ENCODE assay signal across 8 cellular contexts in genomic region chr11:107591446-107592236, GRCh38. TPM values are rescaled to one million over a fixed set of nuclear protein-coding genes. Genes with fewer than 3 reads are reported as not detected.
DNase-seq lines count a peak whose midpoint lies in the region; ATAC-seq, FAIRE-seq and TF ChIP-seq lines count a peak whose summit lies in the region.

No MANE protein-coding gene starts in this region.

- RAD21 ChIA-PET in HCT116 (lab: Charles Lee; ENCODE audit: low non-redundant PET in 1 of 2, low total read pairs in 2 of 2, uncharacterized antibody in 2 of 2, unreplicated experiment in 2 of 2) = no interaction called here

- TF ChIP-seq EP300 in HepG2 (IDR thresholded peaks at IDR 0.05; ENCODE audit: low read depth in 2 of 2, low read length in 2 of 2) (no peak), HepG2 (CRISPR knock-in tag; IDR thresholded peaks at IDR 0.05; ENCODE audit: borderline replicate concordance) (no peak)

- DNase-seq in G401 (ENCODE audit: low spot score) = peak; percentile 55
- no peak for DNase-seq in HCT116 (ENCODE audit: low read depth, low spot score)
- DNase-seq in Peyer's patch = no peak
- no peak for DNase-seq in breast epithelium (ENCODE audit: low spot score in 2 of 2)
- DNase-seq in HepG2 (ENCODE audit: low spot score) = no peak
- peak; percentile 11 for DNase-seq in stimulated activated CD8-positive, alpha-beta memory T cell treated with anti-CD3 and anti-CD28 coated beads, Interleukin-12 subunit alpha, Interleukin-12 subunit beta, amount 100 ng/mL, for 1 hour (ENCODE audit: low read depth)
- DNase-seq in MV-4-11 (lab: John Stamatoyannopoulos, UW) = no peak
- no peak for DNase-seq in NCI-H446 treated with DMSO at 0.1 percent for 48 hours (lab: John Stamatoyannopoulos, UW)

- no peaks in the 10 kb centered on the region for H3K27me3 ChIP-seq in HCT116 (ENCODE audit: insufficient read depth, low read length)
- peaks cover 0 to 12% of the 10 kb centered on the region in 2 donors for H3K27me3 ChIP-seq in Peyer's patch
- H3K27me3 ChIP-seq in breast epithelium = peaks cover 0 to 61% of the 10 kb centered on the region in 2 donors
- peaks cover 0 to 42% of the 10 kb centered on the region in 2 experiments; a peak in 3 of 5 replicates for H3K27me3 ChIP-seq in HepG2 (ENCODE audit: control insufficient read depth in 1 of 2, insufficient read depth in 2 of 2, low read length in 2 of 2)

- BruUV-seq in HCT116 (replicated peaks; lab: Mats Ljungman, UMichigan) (no TSS peak), HepG2 (replicated peaks; lab: Mats Ljungman, UMichigan) (no TSS peak)

- H3K4me3 ChIP-seq in HCT116 (replicated peaks in 1 of 2; ENCODE audit: low read depth in 1 of 2, low read length in 2 of 2) (peak overlapping the region; percentile 49 to 61), Peyer's patch (peak overlapping the region; percentile 34 to 62 (median 56)), breast epithelium (peak overlapping the region; percentile 54 to 66 (median 58)), HepG2 (replicated peaks in 1 of 3; ENCODE audit: insufficient read depth in 1 of 3, low read depth in 2 of 3, low read length in 3 of 3) (peak overlapping the region; percentile 53 to 75 (median 64); a peak in 5 of 6 replicates)

- H3K4me1 ChIP-seq in HCT116 (ENCODE audit: control insufficient read depth in 1 of 2, insufficient read depth in 2 of 2, low read length in 2 of 2) (peaks cover 0 to 5% of the 10 kb centered on the region in 2 experiments; a peak in 1 of 4 replicates), Peyer's patch (peaks cover 0 to 14% (median 10%) of the 10 kb centered on the region in 4 donors), breast epithelium (no peaks in the 10 kb centered on the region), HepG2 (ENCODE audit: insufficient read depth, low read length) (peaks cover 21% of the 10 kb centered on the region)

- no peak for FAIRE-seq in HepG2 (lab: Jason Lieb, UNC)

- ATAC-seq in HCT116 = peak; percentile 46; the same call in 1 of the 2 replicates
- ATAC-seq in HepG2 = peak; percentile 67

- H3K4me2 ChIP-seq in HCT116 (ENCODE audit: low read length) (peak overlapping the region; percentile 76), HepG2 (ENCODE audit: low read depth, low read length) (peak overlapping the region; percentile 97)

- H4K20me1 ChIP-seq in HCT116 (ENCODE audit: insufficient read depth) (no peaks in the 10 kb centered on the region), HepG2 (ENCODE audit: insufficient read depth, low read length) (no peaks in the 10 kb centered on the region)

- no peaks in the 10 kb centered on the region for H3K36me3 ChIP-seq in HCT116 (ENCODE audit: control insufficient read depth in 1 of 2, insufficient read depth in 2 of 2, low read length in 2 of 2)
- H3K36me3 ChIP-seq in Peyer's patch = no peaks in the 10 kb centered on the region
- H3K36me3 ChIP-seq in breast epithelium = no peaks in the 10 kb centered on the region
- no peaks in the 10 kb centered on the region for H3K36me3 ChIP-seq in HepG2 (replicated peaks in 1 of 2; ENCODE audit: control insufficient read depth in 1 of 2, insufficient read depth in 2 of 2, low read length in 2 of 2)

- POLR2A ChIA-PET in HCT116 (lab: Charles Lee) = no interaction called here
- POLR2A ChIA-PET in HepG2 (lab: Yijun Ruan, JAX) = no interaction called here

- in situ Hi-C loops in G401 (cut with HindIII; ENCODE audit: low sequenced_read_pairs) = no loop called here
- in situ Hi-C loops in HepG2 (cut with HindIII; ENCODE audit: extremely low pct_ligation_motif_present, low pct_unique_long_range_greater_than_20kb) = no loop called here

- intact Hi-C loops in HCT116 (cut with micrococcal nuclease) (no loop called here), breast epithelium (cut with DNase I; ENCODE audit: low total_unique reads) (no loop called here), HepG2 (cut with micrococcal nuclease; ENCODE audit: unreplicated experiment) (no loop called here)

- TF ChIP-seq CTCF in HCT116 (IDR thresholded peaks at IDR 0.05 in 2 of 3, conservative IDR thresholded peaks at IDR 0.05 in 1 of 3; ENCODE audit: borderline replicate concordance in 1 of 3, insufficient read depth in 1 of 3, low read depth in 2 of 3, low read length in 2 of 3) = no peak
- no peak for TF ChIP-seq CTCF in Peyer's patch (IDR thresholded peaks at IDR 0.05)
- no peak for TF ChIP-seq CTCF in breast epithelium (IDR thresholded peaks at IDR 0.05)
- TF ChIP-seq CTCF in HepG2 (CRISPR knock-in tag; IDR thresholded peaks at IDR 0.05) = no peak

- no peaks in the 10 kb centered on the region for H3K9me2 ChIP-seq in HCT116 (ENCODE audit: insufficient read depth)

- H3K9me3 ChIP-seq in HCT116 (ENCODE audit: control insufficient read depth in 1 of 2, insufficient read depth in 1 of 2, low read depth in 1 of 2, low read length in 2 of 2) = no peaks in the 10 kb centered on the region; a peak in 1 of 4 replicates
- H3K9me3 ChIP-seq in Peyer's patch = peaks cover 0 to 5% (median 0%) of the 10 kb centered on the region in 4 donors
- no peaks in the 10 kb centered on the region for H3K9me3 ChIP-seq in breast epithelium
- no peaks in the 10 kb centered on the region for H3K9me3 ChIP-seq in HepG2 (ENCODE audit: low read length)

- TF ChIP-seq RAD21 in HCT116 (IDR thresholded peaks at IDR 0.05; ENCODE audit: low read depth) (no peak), HepG2 (CRISPR knock-in tag; IDR thresholded peaks at IDR 0.05) (no peak)

- no peak overlapping the region for H2AFZ ChIP-seq in HCT116 (ENCODE audit: low read depth, low read length, poor library complexity, severe bottlenecking)
- no peak overlapping the region for H2AFZ ChIP-seq in HepG2 (ENCODE audit: low read length)

- TF ChIP-seq POLR2A in HCT116 (IDR thresholded peaks at IDR 0.05; ENCODE audit: borderline replicate concordance, extremely low read depth, insufficient read depth, insufficient read length) (no peak), Peyer's patch (IDR thresholded peaks at IDR 0.05) (no peak), breast epithelium (IDR thresholded peaks at IDR 0.05) (no peak), HepG2 (IDR thresholded peaks at IDR 0.05; ENCODE audit: insufficient read depth in 1 of 2, low read depth in 2 of 2, low read length in 2 of 2) (no peak)

- CTCF ChIA-PET in HCT116 (lab: Charles Lee) = no interaction called here
- CTCF ChIA-PET in HepG2 (lab: Yijun Ruan, JAX; ENCODE audit: low intra/inter-chr PET ratio, low total read pairs) = no interaction called here

- H3K9ac ChIP-seq in HCT116 (ENCODE audit: low read length) (peak overlapping the region; percentile 46), HepG2 (ENCODE audit: insufficient read depth, low read depth, low read length) (no peak overlapping the region)

- H3K79me2 ChIP-seq in HCT116 (ENCODE audit: insufficient read depth, low read length) (no peaks in the 10 kb centered on the region), HepG2 (ENCODE audit: insufficient read depth, low read length) (no peaks in the 10 kb centered on the region)

- WGBS in HepG2 (ENCODE audit: low lambda C conversion rate) = 19% methylated on average over 17 of the region's 46 CpGs

- H3K27ac ChIP-seq in HCT116 (ENCODE audit: low read depth, low read length) (no peak overlapping the region), Peyer's patch (no peak overlapping the region), breast epithelium (no peak overlapping the region), HepG2 (ENCODE audit: extremely low read length, insufficient read depth, low read length) (no peak overlapping the region)

RNA-seq across cellular contexts. Expression of gene ELMOD1, which starts 0.7 kb away (rescaled TPM):
- total RNA-seq in G401 (2014; rRNA removed; shearing (Covaris generic)) = 0.17 TPM in 1 of 2 replicates, not detected in the other
- total RNA-seq in HCT116 (2021; ENCODE audit: unreplicated experiment) (2.9 TPM), Peyer's patch (not detected), breast epithelium (not detected), HepG2 (2016; rRNA removed; fragmentation: Illumina TruSeq; extraction: Trizol) (not detected in 2 replicates)
- polyA plus RNA-seq in HCT116 (2012) = 1.4 and 2.1 TPM in 2 replicates
- not detected in 2 replicates for total RNA-seq in HepG2 (2016; cell fraction: cytosol; rRNA removed; fragmentation: Illumina TruSeq; extraction: Trizol; ENCODE audit: low read depth)
- not detected in 2 replicates for total RNA-seq in HepG2 (2016; cell fraction: insoluble cytoplasmic fraction; rRNA removed; fragmentation: Illumina TruSeq; extraction: Trizol)
- total RNA-seq in HepG2 (2016; cell fraction: membrane; rRNA removed; fragmentation: Illumina TruSeq; extraction: Trizol) = 0.06 TPM in 1 of 2 replicates, not detected in the other
- total RNA-seq in HepG2 (2016; cell fraction: nucleus; rRNA removed; fragmentation: Illumina TruSeq; extraction: Trizol) = not detected in 2 replicates
- polyA plus RNA-seq in HepG2 (2011; rRNA removed) = 0.05 TPM in 1 of 2 replicates, not detected in the other
- polyA plus RNA-seq in HepG2 (2011; cell fraction: cytosol; rRNA removed) = 0.03 and 0.04 TPM in 2 replicates
- not detected in 2 replicates for polyA plus RNA-seq in HepG2 (2011; cell fraction: nucleus; rRNA removed)
- polyA plus RNA-seq in HepG2 (2012) = not detected in 2 replicates
- polyA plus RNA-seq in HepG2 (2016; cell fraction: cytosol; fragmentation: Illumina TruSeq; extraction: Trizol; ENCODE audit: low read depth) = 0.05 TPM in 1 of 2 replicates, not detected in the other
- not detected in 2 replicates for polyA plus RNA-seq in HepG2 (2016; cell fraction: insoluble cytoplasmic fraction; fragmentation: Illumina TruSeq; extraction: Trizol; ENCODE audit: low read depth)
- 0.08 TPM in 1 of 2 replicates, not detected in the other for polyA plus RNA-seq in HepG2 (2016; cell fraction: membrane; fragmentation: Illumina TruSeq; extraction: Trizol; ENCODE audit: low read depth)
- polyA plus RNA-seq in HepG2 (2016; cell fraction: nucleus; fragmentation: Illumina TruSeq; extraction: Trizol; ENCODE audit: insufficient read depth, low read depth) = not detected in 2 replicates
- not detected in 2 replicates for polyA minus RNA-seq in HepG2 (2011; rRNA and poly(A)+ RNA removed; ENCODE audit: low replicate concordance)
- not detected in 2 replicates for polyA minus RNA-seq in HepG2 (2011; cell fraction: cytosol; rRNA and poly(A)+ RNA removed)
- polyA minus RNA-seq in HepG2 (2011; cell fraction: nucleus; rRNA and poly(A)+ RNA removed) = not detected in 2 replicates

RNA-seq across cellular contexts. Expression of gene ALKBH8, which starts 26.1 kb away (rescaled TPM):
- 3.0 and 5.3 TPM in 2 replicates for total RNA-seq in G401 (2014; rRNA removed; shearing (Covaris generic))
- total RNA-seq in HCT116 (2021; ENCODE audit: unreplicated experiment) (11.6 TPM), Peyer's patch (10 to 100 TPM in 1 of 4 donors, 1 to 10 TPM in 3; 1.8 to 15.7 (median 4.8) TPM), breast epithelium (10 to 100 TPM in 1 of 3 donors, 1 to 10 TPM in 2; 6.2 to 11.4 (median 8.2) TPM), HepG2 (2016; rRNA removed; fragmentation: Illumina TruSeq; extraction: Trizol) (9.1 and 15.3 TPM in 2 replicates)
- polyA plus RNA-seq in HCT116 (2012) = 3.8 and 6.1 TPM in 2 replicates
- total RNA-seq in HepG2 (2016; cell fraction: cytosol; rRNA removed; fragmentation: Illumina TruSeq; extraction: Trizol; ENCODE audit: low read depth) = 0.81 and 0.88 TPM in 2 replicates
- total RNA-seq in HepG2 (2016; cell fraction: insoluble cytoplasmic fraction; rRNA removed; fragmentation: Illumina TruSeq; extraction: Trizol) = 9.3 and 13.9 TPM in 2 replicates
- total RNA-seq in HepG2 (2016; cell fraction: membrane; rRNA removed; fragmentation: Illumina TruSeq; extraction: Trizol) = 3.3 and 3.7 TPM in 2 replicates
- total RNA-seq in HepG2 (2016; cell fraction: nucleus; rRNA removed; fragmentation: Illumina TruSeq; extraction: Trizol) = 10.3 and 11.6 TPM in 2 replicates
- polyA plus RNA-seq in HepG2 (2011; rRNA removed) = 1.9 and 2.4 TPM in 2 replicates
- polyA plus RNA-seq in HepG2 (2011; cell fraction: cytosol; rRNA removed) = 0.97 and 1.9 TPM in 2 replicates
- polyA plus RNA-seq in HepG2 (2011; cell fraction: nucleus; rRNA removed) = 1.4 and 1.7 TPM in 2 replicates
- polyA plus RNA-seq in HepG2 (2012) = 3.4 and 4.2 TPM in 2 replicates
- polyA plus RNA-seq in HepG2 (2016; cell fraction: cytosol; fragmentation: Illumina TruSeq; extraction: Trizol; ENCODE audit: low read depth) = 0.20 and 0.32 TPM in 2 replicates
- 9.2 and 10.7 TPM in 2 replicates for polyA plus RNA-seq in HepG2 (2016; cell fraction: insoluble cytoplasmic fraction; fragmentation: Illumina TruSeq; extraction: Trizol; ENCODE audit: low read depth)
- 1.5 TPM in 2 replicates for polyA plus RNA-seq in HepG2 (2016; cell fraction: membrane; fragmentation: Illumina TruSeq; extraction: Trizol; ENCODE audit: low read depth)
- 6.6 and 9.3 TPM in 2 replicates for polyA plus RNA-seq in HepG2 (2016; cell fraction: nucleus; fragmentation: Illumina TruSeq; extraction: Trizol; ENCODE audit: insufficient read depth, low read depth)
- 1.7 and 3.2 TPM in 2 replicates for polyA minus RNA-seq in HepG2 (2011; rRNA and poly(A)+ RNA removed; ENCODE audit: low replicate concordance)
- 2.7 and 4.3 TPM in 2 replicates for polyA minus RNA-seq in HepG2 (2011; cell fraction: cytosol; rRNA and poly(A)+ RNA removed)
- polyA minus RNA-seq in HepG2 (2011; cell fraction: nucleus; rRNA and poly(A)+ RNA removed) = 12.0 and 17.3 TPM in 2 replicates

Comparison
In these comparisons a context has a peak if more than half of its experiments do, and no peak if none do; other contexts are left out.
1. DNase-seq: peak in G401 (single experiment) and stimulated activated CD8-positive, alpha-beta memory T cell treated with anti-CD3 and anti-CD28 coated beads, Interleukin-12 subunit alpha, Interleukin-12 subunit beta, amount 100 ng/mL, for 1 hour (single experiment); none in HCT116 (single experiment), Peyer's patch (0 of 3), breast epithelium (0 of 2), HepG2 (single experiment), MV-4-11 (single experiment) and NCI-H446 treated with DMSO at 0.1 percent for 48 hours (single experiment).
2. Peak in every context shown above with its lines, with median percentiles within 50 percentile points of each other: H3K4me3 ChIP-seq.